1 cellular context compared by ENCODE assay signal in the genomic region with DNA sequence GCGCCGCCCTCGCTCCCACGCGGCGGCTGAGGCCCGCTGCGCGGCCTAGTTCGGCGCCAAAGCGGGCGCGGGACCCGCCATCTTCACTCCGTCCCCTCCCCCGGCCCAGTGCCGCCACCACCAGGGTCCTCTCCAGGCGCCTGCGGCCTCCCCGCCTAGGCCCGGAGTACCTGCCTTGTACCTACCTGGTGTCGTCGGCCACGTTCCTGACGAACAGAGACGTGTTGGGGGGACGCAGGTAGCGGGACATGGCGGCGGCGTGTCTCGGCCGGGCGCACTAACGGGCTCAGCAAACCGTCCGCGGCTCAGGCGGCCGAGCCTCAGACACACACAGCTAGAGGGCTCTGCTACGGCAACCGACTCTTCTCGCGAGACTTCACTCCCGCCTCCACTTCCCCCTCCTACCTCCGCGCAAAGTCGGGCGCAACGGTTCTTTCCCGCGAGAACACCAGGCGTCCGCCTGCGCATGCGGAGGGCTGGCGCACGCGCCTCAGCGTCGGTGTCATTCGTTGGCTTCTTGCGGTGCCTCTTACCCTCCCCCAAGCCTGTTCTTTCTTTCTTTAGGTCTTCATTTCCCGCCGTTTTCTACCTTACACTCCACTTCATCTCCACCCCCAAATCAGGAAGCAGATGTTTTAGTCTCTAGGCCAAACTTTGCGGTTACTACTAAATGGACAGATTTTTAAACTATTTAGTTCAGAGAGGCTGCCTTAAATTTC.
TF ChIP-seq lines count a peak whose summit lies in the region.

SRSF10 (minus strand) TSS at position 322 of the 719 bp plus-strand sequence; CDS start at position 250, 72 bp downstream.

TF ChIP-seq in K562, 482 proteins besides CTCF, POLR2A, EP300 and RAD21 (continued from another document and continues in another):
- TF ChIP-seq, protein P1, sequence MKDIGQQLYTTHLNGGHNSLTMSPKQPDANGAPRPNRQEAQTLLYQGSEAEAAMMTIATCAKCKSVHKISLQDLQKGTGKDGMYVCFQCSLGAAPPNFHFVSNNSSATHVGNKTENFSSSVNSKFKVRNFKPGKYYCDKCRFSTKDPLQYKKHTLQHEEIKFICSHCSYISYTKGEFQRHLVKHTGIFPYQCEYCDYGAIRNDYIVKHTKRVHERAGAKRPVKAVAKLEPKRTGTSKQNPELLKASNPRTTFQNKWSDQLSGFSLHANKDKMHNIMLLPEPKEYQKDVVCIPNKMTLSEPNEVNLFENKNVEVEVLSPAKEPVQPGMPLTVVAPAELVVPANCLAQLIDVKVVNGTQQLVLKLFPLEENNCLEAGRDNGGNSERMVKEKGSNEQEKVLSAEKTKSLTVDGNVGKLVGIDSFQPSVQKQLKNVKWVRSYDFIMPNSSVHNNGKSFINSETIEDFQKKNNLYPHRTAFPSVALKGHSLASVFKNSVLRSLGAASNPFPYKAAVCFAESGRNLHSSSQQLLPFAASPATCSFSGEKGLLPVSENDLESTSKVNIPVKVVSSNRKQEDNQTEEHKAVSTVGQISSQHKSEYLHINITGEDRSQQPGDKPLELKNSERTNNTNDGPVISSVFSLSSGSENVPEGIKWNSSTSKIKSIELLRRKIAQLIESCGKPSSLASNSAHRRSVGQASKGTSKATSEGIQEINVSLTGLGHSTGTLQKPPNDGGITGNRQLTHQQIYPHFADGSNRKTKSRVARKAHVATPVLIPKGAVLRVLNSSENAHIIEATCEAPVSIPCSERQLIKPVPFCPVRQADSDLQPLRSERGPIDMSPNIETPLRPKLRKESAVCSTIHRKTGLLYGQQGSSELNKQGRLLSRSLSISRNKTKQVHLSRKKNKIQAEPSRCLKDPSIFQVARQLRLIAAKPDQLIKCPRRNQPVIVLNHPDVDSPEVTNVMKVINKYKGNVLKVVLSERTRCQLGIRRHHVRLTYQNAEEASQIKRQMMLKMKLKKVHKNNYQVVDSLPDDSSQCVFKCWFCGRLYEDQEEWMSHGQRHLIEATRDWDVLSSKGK (CRISPR knock-in tag; IDR thresholded peaks at IDR 0.05) = no peak
- TF ChIP-seq ZBTB26 (CRISPR knock-in tag; IDR thresholded peaks at IDR 0.05) (no peak; the same call in 1 of the 2 replicates), ZNF449 (CRISPR knock-in tag; IDR thresholded peaks at IDR 0.05) (no peak), TFAM (CRISPR knock-in tag; conservative IDR thresholded peaks at IDR 0.05) (no peak), ELK3 (CRISPR knock-in tag; IDR thresholded peaks at IDR 0.05) (no peak), MECOM (CRISPR knock-in tag; IDR thresholded peaks at IDR 0.05) (no peak), MTA2 (IDR thresholded peaks at IDR 0.05; ENCODE audit: low read depth) (no peak), ILF3 (IDR thresholded peaks at IDR 0.05; ENCODE audit: borderline replicate concordance) (no peak; the same call in 1 of the 2 replicates), ZNF609 (CRISPR knock-in tag; IDR thresholded peaks at IDR 0.05; ENCODE audit: borderline replicate concordance) (peak; percentile 66; the same call in 1 of the 2 replicates), KLF10 (CRISPR knock-in tag; IDR thresholded peaks at IDR 0.05) (no peak), ELF2 (CRISPR knock-in tag; IDR thresholded peaks at IDR 0.05) (0 out of 2 replicates have a peak, but pooled peaks have one; percentile 39), ZNF124 (CRISPR knock-in tag; IDR thresholded peaks at IDR 0.05) (no peak), NR3C1 (CRISPR knock-in tag; IDR thresholded peaks at IDR 0.05) (peak; percentile 90; the same call in 1 of the 2 replicates), C11orf30 (IDR thresholded peaks at IDR 0.05; ENCODE audit: low read depth) (peak; percentile 82), FOXP1 (CRISPR knock-in tag; IDR thresholded peaks at IDR 0.05) (peak; percentile 89; the same call in 1 of the 2 replicates), NBN (IDR thresholded peaks at IDR 0.05; ENCODE audit: low read depth) (peak; percentile 71; the same call in 1 of the 2 replicates), TEAD4 (IDR thresholded peaks at IDR 0.05; ENCODE audit: low read length) (peak; percentile 30; the same call in 1 of the 2 replicates), TEAD4 (CRISPR knock-in tag; IDR thresholded peaks at IDR 0.05; ENCODE audit: borderline replicate concordance) (no peak), ZNF764 (CRISPR knock-in tag; IDR thresholded peaks at IDR 0.05; ENCODE audit: low read depth) (no peak), ZNF140 (CRISPR knock-in tag; IDR thresholded peaks at IDR 0.05) (no peak)
- TF ChIP-seq, protein P2, sequence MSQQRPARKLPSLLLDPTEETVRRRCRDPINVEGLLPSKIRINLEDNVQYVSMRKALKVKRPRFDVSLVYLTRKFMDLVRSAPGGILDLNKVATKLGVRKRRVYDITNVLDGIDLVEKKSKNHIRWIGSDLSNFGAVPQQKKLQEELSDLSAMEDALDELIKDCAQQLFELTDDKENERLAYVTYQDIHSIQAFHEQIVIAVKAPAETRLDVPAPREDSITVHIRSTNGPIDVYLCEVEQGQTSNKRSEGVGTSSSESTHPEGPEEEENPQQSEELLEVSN (IDR thresholded peaks at IDR 0.05; ENCODE audit: borderline replicate concordance in 1 of 2, extremely low read depth in 1 of 2, insufficient read depth in 1 of 2, insufficient read length in 1 of 2, low read depth in 1 of 2, low read length in 1 of 2, poor library complexity in 1 of 2, severe bottlenecking in 1 of 2) = peak; percentile 95 to 98
- TF ChIP-seq, protein P3, sequence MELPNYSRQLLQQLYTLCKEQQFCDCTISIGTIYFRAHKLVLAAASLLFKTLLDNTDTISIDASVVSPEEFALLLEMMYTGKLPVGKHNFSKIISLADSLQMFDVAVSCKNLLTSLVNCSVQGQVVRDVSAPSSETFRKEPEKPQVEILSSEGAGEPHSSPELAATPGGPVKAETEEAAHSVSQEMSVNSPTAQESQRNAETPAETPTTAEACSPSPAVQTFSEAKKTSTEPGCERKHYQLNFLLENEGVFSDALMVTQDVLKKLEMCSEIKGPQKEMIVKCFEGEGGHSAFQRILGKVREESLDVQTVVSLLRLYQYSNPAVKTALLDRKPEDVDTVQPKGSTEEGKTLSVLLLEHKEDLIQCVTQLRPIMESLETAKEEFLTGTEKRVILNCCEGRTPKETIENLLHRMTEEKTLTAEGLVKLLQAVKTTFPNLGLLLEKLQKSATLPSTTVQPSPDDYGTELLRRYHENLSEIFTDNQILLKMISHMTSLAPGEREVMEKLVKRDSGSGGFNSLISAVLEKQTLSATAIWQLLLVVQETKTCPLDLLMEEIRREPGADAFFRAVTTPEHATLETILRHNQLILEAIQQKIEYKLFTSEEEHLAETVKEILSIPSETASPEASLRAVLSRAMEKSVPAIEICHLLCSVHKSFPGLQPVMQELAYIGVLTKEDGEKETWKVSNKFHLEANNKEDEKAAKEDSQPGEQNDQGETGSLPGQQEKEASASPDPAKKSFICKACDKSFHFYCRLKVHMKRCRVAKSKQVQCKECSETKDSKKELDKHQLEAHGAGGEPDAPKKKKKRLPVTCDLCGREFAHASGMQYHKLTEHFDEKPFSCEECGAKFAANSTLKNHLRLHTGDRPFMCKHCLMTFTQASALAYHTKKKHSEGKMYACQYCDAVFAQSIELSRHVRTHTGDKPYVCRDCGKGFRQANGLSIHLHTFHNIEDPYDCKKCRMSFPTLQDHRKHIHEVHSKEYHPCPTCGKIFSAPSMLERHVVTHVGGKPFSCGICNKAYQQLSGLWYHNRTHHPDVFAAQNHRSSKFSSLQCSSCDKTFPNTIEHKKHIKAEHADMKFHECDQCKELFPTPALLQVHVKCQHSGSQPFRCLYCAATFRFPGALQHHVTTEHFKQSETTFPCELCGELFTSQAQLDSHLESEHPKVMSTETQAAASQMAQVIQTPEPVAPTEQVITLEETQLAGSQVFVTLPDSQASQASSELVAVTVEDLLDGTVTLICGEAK (IDR thresholded peaks at IDR 0.05) = 0 out of 2 replicates have a peak, but pooled peaks have one; percentile 53
- TF ChIP-seq, protein P3 (CRISPR knock-in tag; IDR thresholded peaks at IDR 0.05) = peak; percentile 57
- TF ChIP-seq, protein P4, sequence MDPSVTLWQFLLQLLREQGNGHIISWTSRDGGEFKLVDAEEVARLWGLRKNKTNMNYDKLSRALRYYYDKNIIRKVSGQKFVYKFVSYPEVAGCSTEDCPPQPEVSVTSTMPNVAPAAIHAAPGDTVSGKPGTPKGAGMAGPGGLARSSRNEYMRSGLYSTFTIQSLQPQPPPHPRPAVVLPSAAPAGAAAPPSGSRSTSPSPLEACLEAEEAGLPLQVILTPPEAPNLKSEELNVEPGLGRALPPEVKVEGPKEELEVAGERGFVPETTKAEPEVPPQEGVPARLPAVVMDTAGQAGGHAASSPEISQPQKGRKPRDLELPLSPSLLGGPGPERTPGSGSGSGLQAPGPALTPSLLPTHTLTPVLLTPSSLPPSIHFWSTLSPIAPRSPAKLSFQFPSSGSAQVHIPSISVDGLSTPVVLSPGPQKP (CRISPR knock-in tag; IDR thresholded peaks at IDR 0.05) = no peak
